25 cellular contexts compared by ENCODE assay signal in the genomic region with DNA sequence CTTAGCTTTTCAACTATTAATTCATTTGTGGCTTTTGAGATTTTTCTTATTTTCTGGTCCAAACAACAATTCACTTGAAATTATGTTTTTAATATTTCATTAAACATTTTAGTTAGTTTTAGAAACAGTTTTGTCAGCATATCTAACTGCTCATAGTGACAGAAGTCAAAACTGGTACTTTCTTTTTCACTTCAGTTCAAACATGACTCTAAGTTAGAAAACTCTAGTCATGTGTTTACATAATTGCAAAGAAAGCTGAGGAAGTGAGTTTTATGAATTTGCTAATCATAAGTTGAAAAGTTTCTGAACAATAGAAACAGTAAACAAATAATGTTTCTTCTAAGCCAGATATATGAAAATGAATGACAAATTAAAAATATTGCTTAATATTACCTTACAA.
"Had no signal": no experiment of that assay in that cellular context is flagged by ENCODE, and none has a peak within 500 bp of the region (broad histone marks: within the 10 kb centered on the region; RNA-seq: fewer than 3 reads in every experiment).

No MANE protein-coding gene starts in this region.

- DNase-seq: dorsolateral prefrontal cortex; effector CD4-positive, alpha-beta T cell; foreskin keratinocyte; glutamatergic neuron; heart right ventricle; hippocampal formation; immature natural killer cell; left ventricle myocardium superior; lower lobe of right lung; naive thymus-derived CD8-positive, alpha-beta T cell; nephron progenitor cell; nucleus accumbens; stimulated activated CD4-positive, alpha-beta T cell treated with anti-CD3 and anti-CD28 coated beads, Interleukin-12 subunit alpha, Interleukin-12 subunit beta, amount 100 ng/mL, for 4 hours; stimulated activated CD4-positive, alpha-beta T cell treated with anti-CD3 and anti-CD28 coated beads, Interleukin-1b, Interleukin-23, amount 100 ng/mL, for 48 hours; stimulated activated CD4-positive, alpha-beta T cell treated with anti-CD3 and anti-CD28 coated beads, Interleukin-4, amount 100 ng/mL, for 1 hour; stimulated activated CD8-positive, alpha-beta memory T cell treated with anti-CD3 and anti-CD28 coated beads, Interleukin-4, amount 100 ng/mL, for 48 hours; stimulated activated naive CD4-positive, alpha-beta T cell; stimulated activated naive CD8-positive, alpha-beta T cell treated with anti-CD3 and anti-CD28 coated beads, Interleukin-15, amount 100 ng/mL, for 72 hours; thyroid gland; trophoblast cell had no signal

- H3K4me2 ChIP-seq: smooth muscle cell had no signal

- H3K9me3 ChIP-seq: lower lobe of right lung, prostate gland, thyroid gland, vagina had no signal

- H3K27ac ChIP-seq: dorsolateral prefrontal cortex, foreskin keratinocyte, heart right ventricle, lower lobe of right lung, prostate gland, right atrium auricular region, thyroid gland, vagina had no signal

- H3K36me3 ChIP-seq: heart right ventricle, lower lobe of right lung, prostate gland, right atrium auricular region, thyroid gland, vagina had no signal

- H3K27me3 Mint-ChIP-seq: naive thymus-derived CD8-positive, alpha-beta T cell; stimulated activated naive CD8-positive, alpha-beta T cell treated with anti-CD3 and anti-CD28 coated beads, Interleukin-15, amount 100 ng/mL, for 72 hours had no signal

- H3K4me1 Mint-ChIP-seq: immature natural killer cell; naive thymus-derived CD8-positive, alpha-beta T cell; nephron progenitor cell; stimulated activated naive CD8-positive, alpha-beta T cell treated with anti-CD3 and anti-CD28 coated beads, Interleukin-15, amount 100 ng/mL, for 72 hours had no signal

- H3K27me3 ChIP-seq: dorsolateral prefrontal cortex, foreskin keratinocyte, heart right ventricle, right atrium auricular region, thyroid gland, vagina had no signal

- H3K36me3 Mint-ChIP-seq: immature natural killer cell; naive thymus-derived CD8-positive, alpha-beta T cell had no signal

- ATAC-seq: foreskin keratinocyte; heart right ventricle; left ventricle myocardium superior; lower lobe of right lung; naive thymus-derived CD8-positive, alpha-beta T cell; sciatic nerve; stimulated activated naive CD8-positive, alpha-beta T cell treated with anti-CD3 and anti-CD28 coated beads, Interleukin-15, amount 100 ng/mL, for 72 hours had no signal

- H3K4me3 ChIP-seq: dorsolateral prefrontal cortex, heart right ventricle, lower lobe of right lung, prostate gland, right atrium auricular region, smooth muscle cell, thyroid gland, vagina had no signal

- H3K4me3 Mint-ChIP-seq: immature natural killer cell; naive thymus-derived CD8-positive, alpha-beta T cell; nephron progenitor cell; stimulated activated naive CD8-positive, alpha-beta T cell treated with anti-CD3 and anti-CD28 coated beads, Interleukin-15, amount 100 ng/mL, for 72 hours had no signal

- H3K4me1 ChIP-seq: foreskin keratinocyte, heart right ventricle, lower lobe of right lung, prostate gland, right atrium auricular region, thyroid gland, vagina had no signal

- H3K27ac Mint-ChIP-seq: immature natural killer cell; naive thymus-derived CD8-positive, alpha-beta T cell; nephron progenitor cell; stimulated activated naive CD8-positive, alpha-beta T cell treated with anti-CD3 and anti-CD28 coated beads, Interleukin-15, amount 100 ng/mL, for 72 hours had no signal
